ENCODE assay signal across 25 cellular contexts in genomic region chr7:23396222-23396621, GRCh38.
DNase-seq lines count a peak whose midpoint lies in the region; ATAC-seq and TF ChIP-seq lines count a peak whose summit lies in the region.
"Had no signal": no experiment of that assay in that cellular context is flagged by ENCODE, and none has a peak within 500 bp of the region (broad histone marks: within the 10 kb centered on the region; RNA-seq: fewer than 3 reads in every experiment).

No MANE protein-coding gene starts in this region.

- H3K36me3 Mint-ChIP-seq in nephron progenitor cell (ENCODE audit: low read depth) = peaks cover 71% of the 10 kb centered on the region
- peaks cover 0 to 5% of the 10 kb centered on the region in 2 donors for H3K36me3 Mint-ChIP-seq in activated naive CD4-positive, alpha-beta T cell treated with anti-CD3 and anti-CD28 coated beads, Interleukin-2, amount 50 U/mL, for 72 hours
- H3K36me3 Mint-ChIP-seq: T-cell had no signal

- 84 to 91% (median 86%) methylated on average over 1 of the region's 1 CpG for WGBS in spleen, 5 donors

- H3K9me3 ChIP-seq in left lung (no peaks in the 10 kb centered on the region), spleen (no peaks in the 10 kb centered on the region)
- H3K9me3 ChIP-seq: breast epithelium, Caco-2, right lobe of liver, suprapubic skin had no signal

- no peak for ATAC-seq in left lung
- ATAC-seq in sciatic nerve = no peak
- no peak for ATAC-seq in activated naive CD4-positive, alpha-beta T cell treated with anti-CD3 and anti-CD28 coated beads, Interleukin-2, amount 50 U/mL, for 72 hours
- ATAC-seq: T-cell had no signal

- DNase-seq in DMS53 treated with DMSO at 0.1 percent for 48 hours (lab: John Stamatoyannopoulos, UW; ENCODE audit: unreplicated experiment) (peak; percentile 17), NCI-H69 (lab: John Stamatoyannopoulos, UW) (peak; percentile 24), dedifferentiated amniotic fluid mesenchymal stem cell (ENCODE audit: extremely low spot score) (peak; percentile 88), nephron progenitor cell (no peak), left lung (no peak), sciatic nerve (ENCODE audit: low spot score) (no peak), spleen (no peak)
- DNase-seq in activated naive CD4-positive, alpha-beta T cell treated with anti-CD3 and anti-CD28 coated beads, Interleukin-2, amount 50 U/mL, for 72 hours (ENCODE audit: low spot score in 2 of 2) = no peak
- DNase-seq: activated CD4-positive, alpha-beta T cell treated with anti-CD3 and anti-CD28 coated beads, Interleukin-2, amount 50 U/mL, for 48 hours; activated naive CD4-positive, alpha-beta T cell treated with anti-CD3 and anti-CD28 coated beads for 36 hours; AML-193; Caco-2; erythroblast; GF-D8; hypothalamus; NCI-H1417; NCI-H2171; NK-92 treated with Interleukin-12 subunit alpha and Interleukin-12 subunit beta, amount 100 ng/mL, for 24 hours; right lobe of liver; stimulated activated CD4-positive, alpha-beta T cell treated with anti-CD3 and anti-CD28 coated beads, Interleukin-4, amount 100 ng/mL, for 4 hours; stimulated activated CD8-positive, alpha-beta memory T cell treated with anti-CD3 and anti-CD28 coated beads, Interleukin-4, amount 100 ng/mL, for 48 hours; T-cell had no signal

- H3K27ac ChIP-seq in left lung (no peak overlapping the region), spleen (no peak overlapping the region)
- H3K27ac ChIP-seq: breast epithelium, neural progenitor cell, right lobe of liver, suprapubic skin had no signal

- H3K36me3 ChIP-seq in left lung = no peaks in the 10 kb centered on the region
- H3K36me3 ChIP-seq in spleen = no peaks in the 10 kb centered on the region
- H3K36me3 ChIP-seq: breast epithelium, neural progenitor cell, right lobe of liver, suprapubic skin had no signal

- H3K27ac Mint-ChIP-seq in nephron progenitor cell = peak overlapping the region; percentile 30
- H3K27ac Mint-ChIP-seq in activated naive CD4-positive, alpha-beta T cell treated with anti-CD3 and anti-CD28 coated beads, Interleukin-2, amount 50 U/mL, for 72 hours = no peak overlapping the region
- H3K27ac Mint-ChIP-seq: activated naive CD4-positive, alpha-beta T cell treated with anti-CD3 and anti-CD28 coated beads for 36 hours; neural progenitor cell; T-cell had no signal

- TF ChIP-seq POLR2A in spleen (IDR thresholded peaks at IDR 0.05) = no peak

- no peak overlapping the region for H3K4me3 Mint-ChIP-seq in nephron progenitor cell
- H3K4me3 Mint-ChIP-seq: activated naive CD4-positive, alpha-beta T cell treated with anti-CD3 and anti-CD28 coated beads for 36 hours; neural progenitor cell; T-cell had no signal

- peaks cover 10% of the 10 kb centered on the region for H3K4me1 Mint-ChIP-seq in nephron progenitor cell
- H3K4me1 Mint-ChIP-seq: T-cell had no signal

- H3K4me1 ChIP-seq in left lung (no peaks in the 10 kb centered on the region), spleen (no peaks in the 10 kb centered on the region)
- H3K4me1 ChIP-seq: breast epithelium, right lobe of liver, suprapubic skin had no signal

- TF ChIP-seq CTCF in nephron progenitor cell (IDR thresholded peaks at IDR 0.05) (no peak), left lung (IDR thresholded peaks at IDR 0.05) (no peak), spleen (IDR thresholded peaks at IDR 0.05 in 8 of 11, conservative IDR thresholded peaks at IDR 0.05 in 3 of 11) (no peak)

- H3K4me3 ChIP-seq in left lung (no peak overlapping the region), spleen (no peak overlapping the region)
- H3K4me3 ChIP-seq: breast epithelium, neural progenitor cell, right lobe of liver, suprapubic skin had no signal

- H3K27me3 Mint-ChIP-seq in nephron progenitor cell (ENCODE audit: low read depth, poor library complexity) = peaks cover 3% of the 10 kb centered on the region

- H3K27me3 ChIP-seq in left lung (no peaks in the 10 kb centered on the region), spleen (replicated peaks in 1 of 7) (no peaks in the 10 kb centered on the region)
- H3K27me3 ChIP-seq: breast epithelium, neural progenitor cell, right lobe of liver, suprapubic skin had no signal

- intact Hi-C loops in left lung (cut with DNase I) (no loop called here), sciatic nerve (cut with DNase I) (no loop called here), spleen (cut with DNase I; ENCODE audit: low total_unique reads) (no loop called here)

- H3K9me3 Mint-ChIP-seq in nephron progenitor cell = no peaks in the 10 kb centered on the region
- no peaks in the 10 kb centered on the region for H3K9me3 Mint-ChIP-seq in activated naive CD4-positive, alpha-beta T cell treated with anti-CD3 and anti-CD28 coated beads, Interleukin-2, amount 50 U/mL, for 72 hours
- H3K9me3 Mint-ChIP-seq: activated naive CD4-positive, alpha-beta T cell treated with anti-CD3 and anti-CD28 coated beads for 36 hours; neural progenitor cell; T-cell had no signal

Comparison
In these comparisons a context has a peak if more than half of its experiments do, and no peak if none do; other contexts are left out.
1. DNase-seq: peak in DMS53 treated with DMSO at 0.1 percent for 48 hours (single experiment), NCI-H69 (single experiment) and dedifferentiated amniotic fluid mesenchymal stem cell (single experiment); none in nephron progenitor cell (single experiment), left lung (0 of 2), sciatic nerve (single experiment), activated naive CD4-positive, alpha-beta T cell treated with anti-CD3 and anti-CD28 coated beads, Interleukin-2, amount 50 U/mL, for 72 hours (0 of 2) and spleen (single experiment).